8 cellular contexts compared by ENCODE assay signal in genomic region chr19:49570997-49571676, GRCh38. TPM values are rescaled to one million over a fixed set of nuclear protein-coding genes. Genes with fewer than 3 reads are reported as not detected.
DNase-seq lines count a peak whose midpoint lies in the region; ATAC-seq and TF ChIP-seq lines count a peak whose summit lies in the region.

No MANE protein-coding gene starts in this region.

- peak overlapping the region; percentile 45 for H3K27ac ChIP-seq in OCI-LY7 (ENCODE audit: low read depth, low read length, poor library complexity, severe bottlenecking)
- H3K27ac ChIP-seq in breast epithelium, result peak overlapping the region in 1 of 2 donors; percentile 69

- H4K20me1 ChIP-seq in OCI-LY7 (ENCODE audit: insufficient read depth, low read length), result no peaks in the 10 kb centered on the region

- H3K9me3 ChIP-seq in OCI-LY7 (ENCODE audit: low read length) (no peaks in the 10 kb centered on the region), breast epithelium (no peaks in the 10 kb centered on the region)

- H3K4me3 ChIP-seq in OCI-LY7 (ENCODE audit: low read depth, low read length, poor library complexity, severe bottlenecking) (no peak overlapping the region), breast epithelium (no peak overlapping the region)

- H3K27me3 Mint-ChIP-seq in endothelial cell (ENCODE audit: unreplicated experiment), result no peaks in the 10 kb centered on the region

- peaks cover 8% of the 10 kb centered on the region for H3K36me3 Mint-ChIP-seq in endothelial cell (ENCODE audit: low read depth, unreplicated experiment)

- peaks cover 13% of the 10 kb centered on the region for H3K4me1 Mint-ChIP-seq in endothelial cell (ENCODE audit: unreplicated experiment)

- no peaks in the 10 kb centered on the region for H3K79me2 ChIP-seq in OCI-LY7 (ENCODE audit: insufficient read depth, low read depth, low read length)

- H3K27ac Mint-ChIP-seq in endothelial cell (ENCODE audit: unreplicated experiment), result peak overlapping the region; percentile 61

- H2AFZ ChIP-seq in OCI-LY7 (ENCODE audit: low read length), result no peak overlapping the region

- CTCF ChIA-PET in OCI-LY7 (lab: Charles Lee; ENCODE audit: unreplicated experiment), result interaction anchor here (0.5 to 0.8 kb wide), 2 partner anchors 12 to 23 kb away, joined by 3 read pairs; no protein-coding TSS in a partner anchor

- H3K36me3 ChIP-seq in OCI-LY7 (ENCODE audit: insufficient read depth, low read length), result peaks cover 17% of the 10 kb centered on the region
- no peaks in the 10 kb centered on the region for H3K36me3 ChIP-seq in breast epithelium

- peak; percentile 68 for TF ChIP-seq CTCF in OCI-LY7 (conservative IDR thresholded peaks at IDR 0.05; ENCODE audit: low read length)
- TF ChIP-seq CTCF in endothelial cell (IDR thresholded peaks at IDR 0.05; ENCODE audit: unreplicated experiment), result no peak
- no peak for TF ChIP-seq CTCF in breast epithelium (IDR thresholded peaks at IDR 0.05)

- peak overlapping the region; percentile 66 for H3K4me2 ChIP-seq in OCI-LY7 (ENCODE audit: low read length)

- BruUV-seq in OCI-LY7 (replicated peaks; lab: Mats Ljungman, UMichigan), result no TSS peak

- no peaks in the 10 kb centered on the region for H3K9me3 Mint-ChIP-seq in endothelial cell (ENCODE audit: unreplicated experiment)

- ATAC-seq in sciatic nerve, result peak; percentile 33

- H3K4me1 ChIP-seq in OCI-LY7 (ENCODE audit: insufficient read depth, low read length, poor library complexity, severe bottlenecking) (peaks cover 22% of the 10 kb centered on the region), breast epithelium (no peaks in the 10 kb centered on the region)

- DNase-seq in NCI-H2227 (lab: John Stamatoyannopoulos, UW; ENCODE audit: unreplicated experiment) (peak; percentile 15), NCI-H2227 treated with DMSO at 0.1 percent for 48 hours (lab: John Stamatoyannopoulos, UW) (no peak), OCI-LY7 (ENCODE audit: low spot score) (peak; percentile 42), endothelial cell (ENCODE audit: low spot score) (no peak), sciatic nerve (ENCODE audit: low spot score) (no peak), breast epithelium (ENCODE audit: low spot score in 2 of 2) (no peak), NCI-H146 treated with DMSO at 0.1 percent for 48 hours (lab: John Stamatoyannopoulos, UW; ENCODE audit: unreplicated experiment) (no peak), amniotic stem cell (lab: John Stamatoyannopoulos, UW) (no peak)

- no peaks in the 10 kb centered on the region for H3K9me2 ChIP-seq in OCI-LY7 (ENCODE audit: insufficient read depth, low read length)

- no peaks in the 10 kb centered on the region for H3K27me3 ChIP-seq in breast epithelium

- intact Hi-C loops in OCI-LY7 (cut with micrococcal nuclease; ENCODE audit: unreplicated experiment), result loop anchor here (1.0 to 2.0 kb wide), 2 partner anchors 24 to 68 kb away; no protein-coding TSS in a partner anchor
- intact Hi-C loops in sciatic nerve (cut with DNase I), result no loop called here
- intact Hi-C loops in breast epithelium (cut with DNase I; ENCODE audit: low total_unique reads), result no loop called here

- POLR2A ChIA-PET in OCI-LY7 (lab: Charles Lee), result interaction anchor here (1.0 kb wide), 1 partner anchor 35 kb away, joined by 3 read pairs; no protein-coding TSS in a partner anchor

- no peak overlapping the region for H3K4me3 Mint-ChIP-seq in endothelial cell (ENCODE audit: unreplicated experiment)

- TF ChIP-seq POLR2A in breast epithelium (IDR thresholded peaks at IDR 0.05), result no peak

RNA-seq across cellular contexts. Expression of gene NOSIP, which starts 9.2 kb away (rescaled TPM):
- total RNA-seq in OCI-LY7 (2014; rRNA removed; shearing (Covaris generic)), result 74.7 and 84.0 TPM in 2 replicates
- total RNA-seq in OCI-LY7 (2022) (35.1 and 42.7 TPM in 2 replicates), endothelial cell (ENCODE audit: unreplicated experiment) (76.3 TPM), sciatic nerve (41.7 TPM), breast epithelium (10 to 100 TPM; 54.7 to 60.0 (median 57.4) TPM)

RNA-seq across cellular contexts. Expression of gene PRRG2, which starts 10.0 kb away (rescaled TPM):
- total RNA-seq in OCI-LY7 (2014; rRNA removed; shearing (Covaris generic)), result 2.7 and 4.7 TPM in 2 replicates
- total RNA-seq in OCI-LY7 (2022), result 2.4 TPM in 2 replicates
- total RNA-seq in endothelial cell (ENCODE audit: unreplicated experiment), result 2.4 TPM
- 1.7 TPM for total RNA-seq in sciatic nerve
- 10 to 100 TPM in 2 of 3 donors, under 1 TPM in 1; 0.32 to 16.1 (median 10.2) TPM for total RNA-seq in breast epithelium

RNA-seq across cellular contexts. Expression of gene PRR12, which starts 19.8 kb away (rescaled TPM):
- total RNA-seq in OCI-LY7 (2014; rRNA removed; shearing (Covaris generic)), result 5.1 and 6.5 TPM in 2 replicates
- total RNA-seq in OCI-LY7 (2022) (32.8 and 40.0 TPM in 2 replicates), endothelial cell (ENCODE audit: unreplicated experiment) (38.8 TPM), sciatic nerve (37.0 TPM), breast epithelium (1 to 10 TPM; 6.2 to 8.8 (median 6.3) TPM)

RNA-seq across cellular contexts. Expression of gene RCN3, which starts 43.3 kb away (rescaled TPM):
- 0.77 and 1.4 TPM in 2 replicates for total RNA-seq in OCI-LY7 (2014; rRNA removed; shearing (Covaris generic))
- 1.3 and 2.1 TPM in 2 replicates for total RNA-seq in OCI-LY7 (2022)
- 19.4 TPM for total RNA-seq in endothelial cell (ENCODE audit: unreplicated experiment)
- total RNA-seq in sciatic nerve, result 48.5 TPM
- total RNA-seq in breast epithelium, result 10 to 100 TPM; 17.3 to 40.2 (median 34.7) TPM

RNA-seq across cellular contexts. Expression of gene FCGRT, which starts 58.7 kb away (rescaled TPM):
- 19.4 and 20.9 TPM in 2 replicates for total RNA-seq in OCI-LY7 (2014; rRNA removed; shearing (Covaris generic))
- 10.7 and 11.6 TPM in 2 replicates for total RNA-seq in OCI-LY7 (2022)
- 127 TPM for total RNA-seq in endothelial cell (ENCODE audit: unreplicated experiment)
- total RNA-seq in sciatic nerve, result 263 TPM
- total RNA-seq in breast epithelium, result 100 to 1,000 TPM; 164 to 389 (median 199) TPM

Comparison
In these comparisons a context has a peak if more than half of its experiments do, and no peak if none do; other contexts are left out.
1. DNase-seq: peak in NCI-H2227 (single experiment) and OCI-LY7 (single experiment); none in NCI-H2227 treated with DMSO at 0.1 percent for 48 hours (single experiment), endothelial cell (single experiment), sciatic nerve (single experiment), breast epithelium (0 of 2), NCI-H146 treated with DMSO at 0.1 percent for 48 hours (single experiment) and amniotic stem cell (single experiment).